23 cellular contexts compared by ENCODE assay signal in genomic region chr7:23242935-23243334, GRCh38. TPM values are rescaled to one million over a fixed set of nuclear protein-coding genes. Genes with fewer than 3 reads are reported as not detected.
A peak's percentile ranks its signal among the peaks of the same experiment; 100 is the strongest.
DNase-seq lines count a peak whose midpoint lies in the region; ATAC-seq and TF ChIP-seq lines count a peak whose summit lies in the region.
"Had no signal": no experiment of that assay in that cellular context is flagged by ENCODE, and none has a peak within 500 bp of the region (broad histone marks: within the 10 kb centered on the region; RNA-seq: fewer than 3 reads in every experiment).

No MANE protein-coding gene starts in this region.

- H3K9me3 ChIP-seq in left ventricle myocardium inferior (replicated peaks) (no peaks in the 10 kb centered on the region), mammary epithelial cell (replicated peaks; ENCODE audit: insufficient read depth, low read length) (no peaks in the 10 kb centered on the region), uterus (no peaks in the 10 kb centered on the region)
- H3K9me3 ChIP-seq: prostate gland, thyroid gland had no signal

- in situ Hi-C loops in mammary epithelial cell (cut with MboI; ENCODE audit: low sequenced_read_pairs in 2 of 2) = no loop called here

- H3K4me3 Mint-ChIP-seq in nephron = no peak overlapping the region
- H3K4me3 Mint-ChIP-seq: activated T-helper 17 cell treated with anti-CD3 and anti-CD28 coated beads, Interleukin-2, amount 50 U/mL, for 72 hours; CD8-positive, alpha-beta memory T cell; endodermal cell had no signal

- H3K27me3 Mint-ChIP-seq in nephron (ENCODE audit: low read depth) = peaks cover 12% of the 10 kb centered on the region

- peak overlapping the region; percentile 73 for H3K27ac ChIP-seq in left ventricle myocardium inferior (replicated peaks)
- H3K27ac ChIP-seq in mammary epithelial cell (ENCODE audit: insufficient read depth, low read depth, low read length) = no peak overlapping the region
- H3K27ac ChIP-seq in uterus = peak overlapping the region; percentile 44 to 53
- H3K27ac ChIP-seq: prostate gland, thyroid gland had no signal

- no peak for TF ChIP-seq POLR2A in uterus (IDR thresholded peaks at IDR 0.05)

- no peak overlapping the region for H3K4me2 ChIP-seq in mammary epithelial cell (ENCODE audit: insufficient read depth, low read depth, low read length)

- TF ChIP-seq CTCF in left ventricle myocardium inferior (IDR thresholded peaks at IDR 0.05; ENCODE audit: borderline replicate concordance) = no peak
- no peak for TF ChIP-seq CTCF in mammary epithelial cell (conservative IDR thresholded peaks at IDR 0.05 in 1 of 2, IDR thresholded peaks at IDR 0.05 in 1 of 2; ENCODE audit: extremely low read depth in 1 of 2, insufficient read depth in 1 of 2, low read depth in 1 of 2, low read length in 2 of 2)
- no peak for TF ChIP-seq CTCF in nephron (IDR thresholded peaks at IDR 0.05; ENCODE audit: unreplicated experiment in 3 of 3)
- TF ChIP-seq CTCF in uterus (IDR thresholded peaks at IDR 0.05) = no peak

- H3K36me3 Mint-ChIP-seq in nephron (ENCODE audit: low read depth) = no peaks in the 10 kb centered on the region
- H3K36me3 Mint-ChIP-seq: activated naive CD4-positive, alpha-beta T cell treated with anti-CD3 and anti-CD28 coated beads, Interleukin-2, amount 50 U/mL, for 72 hours; CD8-positive, alpha-beta memory T cell had no signal

- peak overlapping the region; percentile 11 for H2AFZ ChIP-seq in mammary epithelial cell (ENCODE audit: low read depth, low read length)

- no TSS peak for BruUV-seq in mammary epithelial cell (replicated peaks; lab: Mats Ljungman, UMichigan)

- H3K4me3 ChIP-seq in left ventricle myocardium inferior (no peak overlapping the region), mammary epithelial cell (replicated peaks in 1 of 3; ENCODE audit: insufficient read depth in 1 of 3, low read depth in 2 of 3, low read length in 3 of 3) (no peak overlapping the region), uterus (no peak overlapping the region)
- H3K4me3 ChIP-seq: prostate gland, thyroid gland had no signal

- intact Hi-C loops in left ventricle myocardium inferior (cut with micrococcal nuclease) (no loop called here), Right ventricle myocardium superior (cut with DNase I) (loop anchor here (10.0 kb wide), 1 partner anchor 138 kb away; the partner anchor contains the start of gene KLHL7), mammary epithelial cell (cut with micrococcal nuclease) (no loop called here), uterus (cut with DNase I; ENCODE audit: low total_unique reads) (no loop called here)

- H3K36me3 ChIP-seq in left ventricle myocardium inferior = no peaks in the 10 kb centered on the region
- no peaks in the 10 kb centered on the region for H3K36me3 ChIP-seq in mammary epithelial cell (ENCODE audit: insufficient read depth, low read length)
- H3K36me3 ChIP-seq in uterus = no peaks in the 10 kb centered on the region
- H3K36me3 ChIP-seq: prostate gland, thyroid gland had no signal

- no peaks in the 10 kb centered on the region for H4K20me1 ChIP-seq in mammary epithelial cell (ENCODE audit: insufficient read depth, low read length)

- H3K9ac ChIP-seq in mammary epithelial cell (ENCODE audit: insufficient read depth, low read length) = no peak overlapping the region

- dilution Hi-C loops in mammary epithelial cell (cut with HindIII; ENCODE audit: low sequenced_read_pairs) = no loop called here

- peak overlapping the region in 2 of 3 experiments; percentile 24 to 39 for H3K27ac Mint-ChIP-seq in nephron
- H3K27ac Mint-ChIP-seq: activated naive CD4-positive, alpha-beta T cell treated with anti-CD3 and anti-CD28 coated beads, Interleukin-2, amount 50 U/mL, for 72 hours; activated T-helper 17 cell treated with anti-CD3 and anti-CD28 coated beads, Interleukin-2, amount 50 U/mL, for 72 hours; endodermal cell had no signal

- no peaks in the 10 kb centered on the region for H3K9me3 Mint-ChIP-seq in nephron
- H3K9me3 Mint-ChIP-seq: activated naive CD4-positive, alpha-beta T cell treated with anti-CD3 and anti-CD28 coated beads, Interleukin-2, amount 50 U/mL, for 72 hours; activated T-helper 17 cell treated with anti-CD3 and anti-CD28 coated beads, Interleukin-2, amount 50 U/mL, for 72 hours; endodermal cell had no signal

- 38% methylated on average over 4 of the region's 4 CpGs for WGBS in mammary epithelial cell (ENCODE audit: low coverage, missing lambda C conversion rate)

- DNase-seq in left ventricle myocardium inferior (no peak), Right ventricle myocardium superior (no peak), mammary epithelial cell (no peak), uterus (peak in 1 of 2 donors; percentile 16)
- DNase-seq in activated naive CD4-positive, alpha-beta T cell treated with anti-CD3 and anti-CD28 coated beads, Interleukin-2, amount 50 U/mL, for 16 hours = no peak
- DNase-seq: activated CD4-positive, alpha-beta T cell treated with anti-CD3 and anti-CD28 coated beads, Interleukin-2, amount 50 U/mL, for 48 hours; activated CD8-positive, alpha-beta memory T cell treated with anti-CD3 and anti-CD28 coated beads, Interleukin-2, amount 50 U/mL, for 4 hours; caudate nucleus; CD8-positive, alpha-beta memory T cell; glutamatergic neuron; NCI-H1105; NCI-H2029; NCI-H226; stimulated activated naive CD4-positive, alpha-beta T cell treated with Interleukin-2 at 50 U/mL for 16 hours; T-helper 1 cell; thyroid gland had no signal

- peaks cover 43% of the 10 kb centered on the region for H3K4me1 ChIP-seq in left ventricle myocardium inferior
- H3K4me1 ChIP-seq in mammary epithelial cell (ENCODE audit: insufficient read depth, low read length) = peaks cover 24% of the 10 kb centered on the region
- H3K4me1 ChIP-seq in uterus = peaks cover 0 to 8% of the 10 kb centered on the region in 2 donors
- H3K4me1 ChIP-seq: prostate gland had no signal

- no peak for ATAC-seq in Right ventricle myocardium superior (ENCODE audit: poor library complexity)
- ATAC-seq in HG03442 (IDR thresholded peaks at IDR 0.05; ENCODE audit: unreplicated experiment) = no peak
- no peak for ATAC-seq in HG03378 (IDR thresholded peaks at IDR 0.05; ENCODE audit: unreplicated experiment)

- H3K27me3 ChIP-seq in left ventricle myocardium inferior (ENCODE audit: low read depth) (peaks cover 12% of the 10 kb centered on the region), mammary epithelial cell (ENCODE audit: insufficient read depth, low read length) (no peaks in the 10 kb centered on the region), uterus (no peaks in the 10 kb centered on the region)

- H3K79me2 ChIP-seq in mammary epithelial cell (ENCODE audit: insufficient read depth, low read length) = no peaks in the 10 kb centered on the region

- peaks cover 20% of the 10 kb centered on the region for H3K4me1 Mint-ChIP-seq in nephron
- H3K4me1 Mint-ChIP-seq: activated T-helper 17 cell treated with anti-CD3 and anti-CD28 coated beads, Interleukin-2, amount 50 U/mL, for 72 hours had no signal

- CTCF ChIA-PET in mammary epithelial cell (lab: Charles Lee; ENCODE audit: low non-redundant PET) = interaction anchor here (1.0 to 1.1 kb wide), 2 partner anchors 30 to 58 kb away, joined by 3 to 4 read pairs; no protein-coding TSS in a partner anchor

RNA-seq across cellular contexts. Expression of gene GPNMB, which starts 3.6 kb away (rescaled TPM):
- total RNA-seq in left ventricle myocardium inferior (288 TPM), Right ventricle myocardium superior (248 TPM), mammary epithelial cell (100 to 1,000 TPM in 1 of 2 donors, 10 to 100 TPM in 1; 12.3 to 208 TPM), uterus (100 to 1,000 TPM in 2 of 4 donors, 10 to 100 TPM in 2; 42.5 to 127 (median 93.7) TPM)
- polyA plus RNA-seq in mammary epithelial cell = 5.1 TPM
- polyA minus RNA-seq in mammary epithelial cell = 4.2 TPM
- polyA plus RNA-seq: CD8-positive, alpha-beta memory T cell had no signal

RNA-seq across cellular contexts. Expression of gene MALSU1, which starts 56.2 kb away (rescaled TPM):
- total RNA-seq in left ventricle myocardium inferior = 85.9 TPM
- 112 TPM for total RNA-seq in Right ventricle myocardium superior
- total RNA-seq in mammary epithelial cell = 10 to 100 TPM; 42.2 to 65.0 TPM
- 54.3 TPM for polyA plus RNA-seq in mammary epithelial cell
- 24.9 TPM for polyA minus RNA-seq in mammary epithelial cell
- 100 to 1,000 TPM in 1 of 4 donors, 10 to 100 TPM in 3; 33.7 to 117 (median 46.3) TPM for total RNA-seq in uterus
